Comparison of ENCODE assay signal across 1 cellular context in genomic region chr2:113602869-113603466, GRCh38.
TF ChIP-seq lines count a peak whose summit lies in the region.

No MANE protein-coding gene starts in this region.

TF ChIP-seq in H1, 55 proteins besides CTCF, POLR2A, EP300 and RAD21 (continued from another document):
- TF ChIP-seq E2F6 (IDR thresholded peaks at IDR 0.05) (no peak), TAF7 (optimal IDR thresholded peaks at IDR 0.05; ENCODE audit: borderline replicate concordance, low read depth, low read length) (peak; percentile 90), RNF2 (IDR thresholded peaks at IDR 0.05; ENCODE audit: borderline replicate concordance, low read depth, low read length, missing control alignments, poor library complexity, severe bottlenecking) (no peak)
